Comparison of ENCODE assay signal across 2 cellular contexts in the genomic region with DNA sequence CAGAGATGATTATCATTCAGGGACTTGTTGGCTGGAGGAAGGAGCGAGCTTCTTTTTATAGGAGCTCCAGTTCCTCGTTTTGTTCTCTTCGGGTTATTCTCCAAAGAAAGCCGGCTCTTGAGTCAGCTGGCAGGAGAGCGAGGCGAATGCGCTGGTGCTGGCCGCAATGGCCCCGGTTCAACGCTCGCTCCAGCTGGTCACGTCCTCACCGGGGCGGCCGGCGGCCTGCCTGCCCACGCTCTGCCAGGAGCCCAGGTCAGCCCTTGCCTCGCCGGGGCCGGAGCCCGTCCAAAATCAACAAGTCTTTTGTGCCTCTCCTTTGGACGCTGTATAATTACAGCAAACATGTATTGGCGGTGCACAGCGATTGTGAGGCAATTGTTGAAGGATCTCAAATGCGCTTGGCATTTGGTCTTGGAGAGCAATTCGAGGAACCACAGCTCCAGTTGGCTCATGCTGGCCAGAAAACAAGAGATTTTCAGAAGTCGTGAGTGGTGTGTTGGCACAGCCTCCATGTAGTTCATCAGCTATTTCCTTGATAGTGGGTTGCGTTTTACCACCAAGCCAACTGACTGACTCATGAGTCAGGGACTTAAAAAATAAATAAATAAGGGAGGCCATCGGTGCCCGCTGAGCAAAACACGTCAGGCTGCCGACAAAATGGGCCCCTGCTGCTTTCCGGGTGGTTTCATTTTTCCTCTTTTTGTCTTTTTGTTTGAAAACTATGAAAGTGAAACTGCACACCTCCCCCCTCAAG.
A peak's percentile ranks its signal among the peaks of the same experiment; 100 is the strongest.
TF ChIP-seq lines count a peak whose summit lies in the region.

No MANE protein-coding gene starts in this region.

TF ChIP-seq in HEK293, 187 proteins besides CTCF, POLR2A, EP300 and RAD21 (continued from another document):
- TF ChIP-seq ZNF350 (tag by site-specific recombination; IDR thresholded peaks at IDR 0.05) (no peak), ZNF510 (tag by site-specific recombination; IDR thresholded peaks at IDR 0.05; ENCODE audit: insufficient replicate concordance) (no peak)

TF ChIP-seq in SK-N-SH, 30 proteins besides CTCF, POLR2A, EP300 and RAD21 (continued from another document):
- TF ChIP-seq, protein P1, sequence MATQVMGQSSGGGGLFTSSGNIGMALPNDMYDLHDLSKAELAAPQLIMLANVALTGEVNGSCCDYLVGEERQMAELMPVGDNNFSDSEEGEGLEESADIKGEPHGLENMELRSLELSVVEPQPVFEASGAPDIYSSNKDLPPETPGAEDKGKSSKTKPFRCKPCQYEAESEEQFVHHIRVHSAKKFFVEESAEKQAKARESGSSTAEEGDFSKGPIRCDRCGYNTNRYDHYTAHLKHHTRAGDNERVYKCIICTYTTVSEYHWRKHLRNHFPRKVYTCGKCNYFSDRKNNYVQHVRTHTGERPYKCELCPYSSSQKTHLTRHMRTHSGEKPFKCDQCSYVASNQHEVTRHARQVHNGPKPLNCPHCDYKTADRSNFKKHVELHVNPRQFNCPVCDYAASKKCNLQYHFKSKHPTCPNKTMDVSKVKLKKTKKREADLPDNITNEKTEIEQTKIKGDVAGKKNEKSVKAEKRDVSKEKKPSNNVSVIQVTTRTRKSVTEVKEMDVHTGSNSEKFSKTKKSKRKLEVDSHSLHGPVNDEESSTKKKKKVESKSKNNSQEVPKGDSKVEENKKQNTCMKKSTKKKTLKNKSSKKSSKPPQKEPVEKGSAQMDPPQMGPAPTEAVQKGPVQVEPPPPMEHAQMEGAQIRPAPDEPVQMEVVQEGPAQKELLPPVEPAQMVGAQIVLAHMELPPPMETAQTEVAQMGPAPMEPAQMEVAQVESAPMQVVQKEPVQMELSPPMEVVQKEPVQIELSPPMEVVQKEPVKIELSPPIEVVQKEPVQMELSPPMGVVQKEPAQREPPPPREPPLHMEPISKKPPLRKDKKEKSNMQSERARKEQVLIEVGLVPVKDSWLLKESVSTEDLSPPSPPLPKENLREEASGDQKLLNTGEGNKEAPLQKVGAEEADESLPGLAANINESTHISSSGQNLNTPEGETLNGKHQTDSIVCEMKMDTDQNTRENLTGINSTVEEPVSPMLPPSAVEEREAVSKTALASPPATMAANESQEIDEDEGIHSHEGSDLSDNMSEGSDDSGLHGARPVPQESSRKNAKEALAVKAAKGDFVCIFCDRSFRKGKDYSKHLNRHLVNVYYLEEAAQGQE (IDR thresholded peaks at IDR 0.05; ENCODE audit: low read depth, low read length), result no peak
- TF ChIP-seq, protein P2, sequence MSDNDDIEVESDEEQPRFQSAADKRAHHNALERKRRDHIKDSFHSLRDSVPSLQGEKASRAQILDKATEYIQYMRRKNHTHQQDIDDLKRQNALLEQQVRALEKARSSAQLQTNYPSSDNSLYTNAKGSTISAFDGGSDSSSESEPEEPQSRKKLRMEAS (IDR thresholded peaks at IDR 0.05; ENCODE audit: low read depth), result peak; percentile 75
- TF ChIP-seq EZH2phosphoT487 (IDR thresholded peaks at IDR 0.05; ENCODE audit: borderline replicate concordance, low read depth), result no peak
- TF ChIP-seq CHD2 (IDR thresholded peaks at IDR 0.05; ENCODE audit: low read length, partially characterized antibody), result no peak
- TF ChIP-seq, protein P3, sequence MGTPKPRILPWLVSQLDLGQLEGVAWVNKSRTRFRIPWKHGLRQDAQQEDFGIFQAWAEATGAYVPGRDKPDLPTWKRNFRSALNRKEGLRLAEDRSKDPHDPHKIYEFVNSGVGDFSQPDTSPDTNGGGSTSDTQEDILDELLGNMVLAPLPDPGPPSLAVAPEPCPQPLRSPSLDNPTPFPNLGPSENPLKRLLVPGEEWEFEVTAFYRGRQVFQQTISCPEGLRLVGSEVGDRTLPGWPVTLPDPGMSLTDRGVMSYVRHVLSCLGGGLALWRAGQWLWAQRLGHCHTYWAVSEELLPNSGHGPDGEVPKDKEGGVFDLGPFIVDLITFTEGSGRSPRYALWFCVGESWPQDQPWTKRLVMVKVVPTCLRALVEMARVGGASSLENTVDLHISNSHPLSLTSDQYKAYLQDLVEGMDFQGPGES (IDR thresholded peaks at IDR 0.05; ENCODE audit: low read depth, low read length), result no peak
- TF ChIP-seq NFIC (IDR thresholded peaks at IDR 0.05; ENCODE audit: borderline replicate concordance), result peak; percentile 99
- no peak for TF ChIP-seq MXI1 (IDR thresholded peaks at IDR 0.05; ENCODE audit: low read depth, low read length)
- peak; percentile 89 for TF ChIP-seq FOSL2 (IDR thresholded peaks at IDR 0.05; ENCODE audit: borderline replicate concordance, low read depth)
- no peak for TF ChIP-seq FOXJ3 (CRISPR knock-in tag; IDR thresholded peaks at IDR 0.05)
- TF ChIP-seq, protein P4, sequence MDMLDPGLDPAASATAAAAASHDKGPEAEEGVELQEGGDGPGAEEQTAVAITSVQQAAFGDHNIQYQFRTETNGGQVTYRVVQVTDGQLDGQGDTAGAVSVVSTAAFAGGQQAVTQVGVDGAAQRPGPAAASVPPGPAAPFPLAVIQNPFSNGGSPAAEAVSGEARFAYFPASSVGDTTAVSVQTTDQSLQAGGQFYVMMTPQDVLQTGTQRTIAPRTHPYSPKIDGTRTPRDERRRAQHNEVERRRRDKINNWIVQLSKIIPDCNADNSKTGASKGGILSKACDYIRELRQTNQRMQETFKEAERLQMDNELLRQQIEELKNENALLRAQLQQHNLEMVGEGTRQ (IDR thresholded peaks at IDR 0.05; ENCODE audit: borderline replicate concordance, low read depth, low read length), result no peak
- peak; percentile 76 for TF ChIP-seq FOXM1 (IDR thresholded peaks at IDR 0.05; ENCODE audit: low read depth)
- TF ChIP-seq, protein P5, sequence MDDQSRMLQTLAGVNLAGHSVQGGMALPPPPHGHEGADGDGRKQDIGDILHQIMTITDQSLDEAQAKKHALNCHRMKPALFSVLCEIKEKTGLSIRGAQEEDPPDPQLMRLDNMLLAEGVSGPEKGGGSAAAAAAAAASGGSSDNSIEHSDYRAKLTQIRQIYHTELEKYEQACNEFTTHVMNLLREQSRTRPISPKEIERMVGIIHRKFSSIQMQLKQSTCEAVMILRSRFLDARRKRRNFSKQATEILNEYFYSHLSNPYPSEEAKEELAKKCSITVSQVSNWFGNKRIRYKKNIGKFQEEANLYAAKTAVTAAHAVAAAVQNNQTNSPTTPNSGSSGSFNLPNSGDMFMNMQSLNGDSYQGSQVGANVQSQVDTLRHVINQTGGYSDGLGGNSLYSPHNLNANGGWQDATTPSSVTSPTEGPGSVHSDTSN (IDR thresholded peaks at IDR 0.05), result peak; percentile 74
- no peak for TF ChIP-seq NRF1 (IDR thresholded peaks at IDR 0.05; ENCODE audit: low read depth, low read length)
- TF ChIP-seq JUND (IDR thresholded peaks at IDR 0.05), result peak; percentile 88
- peak; percentile 37; the same call in 1 of the 2 replicates for TF ChIP-seq SIN3A (IDR thresholded peaks at IDR 0.05; ENCODE audit: borderline replicate concordance, low read depth, low read length)
- TF ChIP-seq, protein P6, sequence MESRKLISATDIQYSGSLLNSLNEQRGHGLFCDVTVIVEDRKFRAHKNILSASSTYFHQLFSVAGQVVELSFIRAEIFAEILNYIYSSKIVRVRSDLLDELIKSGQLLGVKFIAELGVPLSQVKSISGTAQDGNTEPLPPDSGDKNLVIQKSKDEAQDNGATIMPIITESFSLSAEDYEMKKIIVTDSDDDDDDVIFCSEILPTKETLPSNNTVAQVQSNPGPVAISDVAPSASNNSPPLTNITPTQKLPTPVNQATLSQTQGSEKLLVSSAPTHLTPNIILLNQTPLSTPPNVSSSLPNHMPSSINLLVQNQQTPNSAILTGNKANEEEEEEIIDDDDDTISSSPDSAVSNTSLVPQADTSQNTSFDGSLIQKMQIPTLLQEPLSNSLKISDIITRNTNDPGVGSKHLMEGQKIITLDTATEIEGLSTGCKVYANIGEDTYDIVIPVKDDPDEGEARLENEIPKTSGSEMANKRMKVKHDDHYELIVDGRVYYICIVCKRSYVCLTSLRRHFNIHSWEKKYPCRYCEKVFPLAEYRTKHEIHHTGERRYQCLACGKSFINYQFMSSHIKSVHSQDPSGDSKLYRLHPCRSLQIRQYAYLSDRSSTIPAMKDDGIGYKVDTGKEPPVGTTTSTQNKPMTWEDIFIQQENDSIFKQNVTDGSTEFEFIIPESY (IDR thresholded peaks at IDR 0.05; ENCODE audit: borderline replicate concordance, low read depth), result peak; percentile 70
- TF ChIP-seq, protein P7, sequence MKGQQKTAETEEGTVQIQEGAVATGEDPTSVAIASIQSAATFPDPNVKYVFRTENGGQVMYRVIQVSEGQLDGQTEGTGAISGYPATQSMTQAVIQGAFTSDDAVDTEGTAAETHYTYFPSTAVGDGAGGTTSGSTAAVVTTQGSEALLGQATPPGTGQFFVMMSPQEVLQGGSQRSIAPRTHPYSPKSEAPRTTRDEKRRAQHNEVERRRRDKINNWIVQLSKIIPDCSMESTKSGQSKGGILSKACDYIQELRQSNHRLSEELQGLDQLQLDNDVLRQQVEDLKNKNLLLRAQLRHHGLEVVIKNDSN (IDR thresholded peaks at IDR 0.05; ENCODE audit: borderline replicate concordance, low read depth), result 0 out of 2 replicates have a peak, but pooled peaks have one; percentile 8
